Comparison of ENCODE assay signal across 24 cellular contexts in genomic region chr11:20016526-20016925, GRCh38.
"Had no signal": no experiment of that assay in that cellular context is flagged by ENCODE, and none has a peak within 500 bp of the region (broad histone marks: within the 10 kb centered on the region; RNA-seq: fewer than 3 reads in every experiment).

No MANE protein-coding gene starts in this region.

- DNase-seq: dermis blood vessel endothelial cell; effector memory CD4-positive, alpha-beta T cell; glutamatergic neuron; heart right ventricle; hippocampal formation; left ventricle myocardium superior; lower lobe of right lung; naive thymus-derived CD8-positive, alpha-beta T cell; nephron progenitor cell; nucleus accumbens; posterior cingulate gyrus; psoas muscle; right cardiac atrium; sigmoid colon; stimulated activated CD4-positive, alpha-beta T cell treated with anti-CD3 and anti-CD28 coated beads, Interleukin-4, amount 100 ng/mL, for 4 hours; stimulated activated naive CD8-positive, alpha-beta T cell treated with anti-CD3 and anti-CD28 coated beads, Interleukin-15, Interleukin-2, amounts not matched to agents 100 U/mL and 50 U/mL, for 24 hours; substantia nigra; testis; tibial artery; upper lobe of right lung; uterus had no signal

- H3K4me3 ChIP-seq: coronary artery, esophagus muscularis mucosa, heart right ventricle, lower lobe of right lung, psoas muscle, sigmoid colon, testis, tibial artery, upper lobe of right lung, uterus had no signal

- H3K9me3 ChIP-seq: esophagus muscularis mucosa, heart right ventricle, lower lobe of right lung, psoas muscle, sigmoid colon, testis, tibial artery, upper lobe of right lung, uterus had no signal

- H3K4me1 ChIP-seq: lower lobe of right lung, testis, upper lobe of right lung, uterus had no signal

- H3K36me3 ChIP-seq: esophagus muscularis mucosa, heart right ventricle, lower lobe of right lung, sigmoid colon, tibial artery, upper lobe of right lung, uterus had no signal

- H3K27ac ChIP-seq: coronary artery, lower lobe of right lung, sigmoid colon, testis, tibial artery, upper lobe of right lung, uterus had no signal

- H3K27me3 ChIP-seq: esophagus muscularis mucosa, heart right ventricle, sigmoid colon, testis, tibial artery, upper lobe of right lung, uterus had no signal

- ATAC-seq: left ventricle myocardium superior; lower lobe of right lung; naive thymus-derived CD8-positive, alpha-beta T cell; stimulated activated memory B cell treated with anti-CD40 and anti-IgM and Interleukin-4, amounts not matched to agents 10 μg/mL and 1 μg/mL and 100 μg/mL, for 72 hours; stimulated activated naive CD8-positive, alpha-beta T cell treated with anti-CD3 and anti-CD28 coated beads, Interleukin-15, Interleukin-2, amounts not matched to agents 100 U/mL and 50 U/mL, for 24 hours; upper lobe of right lung had no signal
